1 cellular context compared by ENCODE assay signal in the genomic region with DNA sequence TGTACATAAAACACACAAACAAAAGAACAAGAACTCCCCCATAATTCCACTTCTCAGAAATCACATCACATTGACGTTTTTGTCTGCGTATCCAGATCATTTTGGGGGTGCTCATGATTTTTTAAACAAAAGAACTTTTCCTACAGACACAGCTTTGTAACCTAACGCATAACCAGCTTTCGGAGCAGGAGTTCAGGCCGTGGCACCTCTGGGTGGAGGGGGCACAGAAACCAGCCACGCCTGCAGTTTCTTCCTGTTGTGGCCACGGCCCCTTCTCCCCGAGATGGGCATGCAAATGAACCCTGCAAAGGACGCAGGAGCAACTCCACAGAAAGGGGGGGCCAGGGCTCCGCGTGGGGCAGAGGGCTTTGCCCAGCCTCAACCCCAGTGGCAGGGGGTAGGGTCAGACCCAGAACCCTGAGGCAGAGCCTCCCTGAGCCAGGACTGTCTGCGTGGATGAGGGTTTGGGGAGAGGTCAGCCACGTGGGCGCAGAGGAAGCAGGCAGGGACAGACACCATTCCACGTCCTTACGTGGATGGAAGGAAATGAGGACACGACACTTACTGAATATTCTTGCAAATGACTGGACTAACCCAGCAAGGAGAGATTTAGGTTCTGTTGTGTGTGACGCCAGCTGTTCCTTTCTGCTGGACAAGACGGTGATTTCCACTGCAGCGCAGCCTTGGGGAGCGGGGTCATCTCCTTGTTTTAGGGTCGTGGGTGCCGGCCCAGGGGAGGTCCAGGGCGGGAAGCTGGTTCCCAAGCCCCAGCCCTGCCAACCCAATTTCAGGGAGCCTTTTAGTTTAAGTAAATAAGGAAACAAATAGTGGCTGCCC.
TF ChIP-seq lines count a peak whose summit lies in the region.

No MANE protein-coding gene starts in this region.

TF ChIP-seq in GM12878, 131 proteins besides CTCF, POLR2A, EP300 and RAD21 (continued from another document and continues in another):
- TF ChIP-seq, protein P1, sequence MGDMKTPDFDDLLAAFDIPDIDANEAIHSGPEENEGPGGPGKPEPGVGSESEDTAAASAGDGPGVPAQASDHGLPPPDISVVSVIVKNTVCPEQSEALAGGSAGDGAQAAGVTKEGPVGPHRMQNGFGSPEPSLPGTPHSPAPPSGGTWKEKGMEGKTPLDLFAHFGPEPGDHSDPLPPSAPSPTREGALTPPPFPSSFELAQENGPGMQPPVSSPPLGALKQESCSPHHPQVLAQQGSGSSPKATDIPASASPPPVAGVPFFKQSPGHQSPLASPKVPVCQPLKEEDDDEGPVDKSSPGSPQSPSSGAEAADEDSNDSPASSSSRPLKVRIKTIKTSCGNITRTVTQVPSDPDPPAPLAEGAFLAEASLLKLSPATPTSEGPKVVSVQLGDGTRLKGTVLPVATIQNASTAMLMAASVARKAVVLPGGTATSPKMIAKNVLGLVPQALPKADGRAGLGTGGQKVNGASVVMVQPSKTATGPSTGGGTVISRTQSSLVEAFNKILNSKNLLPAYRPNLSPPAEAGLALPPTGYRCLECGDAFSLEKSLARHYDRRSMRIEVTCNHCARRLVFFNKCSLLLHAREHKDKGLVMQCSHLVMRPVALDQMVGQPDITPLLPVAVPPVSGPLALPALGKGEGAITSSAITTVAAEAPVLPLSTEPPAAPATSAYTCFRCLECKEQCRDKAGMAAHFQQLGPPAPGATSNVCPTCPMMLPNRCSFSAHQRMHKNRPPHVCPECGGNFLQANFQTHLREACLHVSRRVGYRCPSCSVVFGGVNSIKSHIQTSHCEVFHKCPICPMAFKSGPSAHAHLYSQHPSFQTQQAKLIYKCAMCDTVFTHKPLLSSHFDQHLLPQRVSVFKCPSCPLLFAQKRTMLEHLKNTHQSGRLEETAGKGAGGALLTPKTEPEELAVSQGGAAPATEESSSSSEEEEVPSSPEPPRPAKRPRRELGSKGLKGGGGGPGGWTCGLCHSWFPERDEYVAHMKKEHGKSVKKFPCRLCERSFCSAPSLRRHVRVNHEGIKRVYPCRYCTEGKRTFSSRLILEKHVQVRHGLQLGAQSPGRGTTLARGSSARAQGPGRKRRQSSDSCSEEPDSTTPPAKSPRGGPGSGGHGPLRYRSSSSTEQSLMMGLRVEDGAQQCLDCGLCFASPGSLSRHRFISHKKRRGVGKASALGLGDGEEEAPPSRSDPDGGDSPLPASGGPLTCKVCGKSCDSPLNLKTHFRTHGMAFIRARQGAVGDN (IDR thresholded peaks at IDR 0.05), result no peak
- TF ChIP-seq, protein P2, sequence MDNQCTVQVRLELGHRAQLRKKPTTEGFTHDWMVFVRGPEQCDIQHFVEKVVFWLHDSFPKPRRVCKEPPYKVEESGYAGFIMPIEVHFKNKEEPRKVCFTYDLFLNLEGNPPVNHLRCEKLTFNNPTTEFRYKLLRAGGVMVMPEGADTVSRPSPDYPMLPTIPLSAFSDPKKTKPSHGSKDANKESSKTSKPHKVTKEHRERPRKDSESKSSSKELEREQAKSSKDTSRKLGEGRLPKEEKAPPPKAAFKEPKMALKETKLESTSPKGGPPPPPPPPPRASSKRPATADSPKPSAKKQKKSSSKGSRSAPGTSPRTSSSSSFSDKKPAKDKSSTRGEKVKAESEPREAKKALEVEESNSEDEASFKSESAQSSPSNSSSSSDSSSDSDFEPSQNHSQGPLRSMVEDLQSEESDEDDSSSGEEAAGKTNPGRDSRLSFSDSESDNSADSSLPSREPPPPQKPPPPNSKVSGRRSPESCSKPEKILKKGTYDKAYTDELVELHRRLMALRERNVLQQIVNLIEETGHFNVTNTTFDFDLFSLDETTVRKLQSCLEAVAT (IDR thresholded peaks at IDR 0.05), result no peak
- TF ChIP-seq NFYA (IDR thresholded peaks at IDR 0.05; ENCODE audit: borderline replicate concordance, low read depth, low read length), result no peak
- TF ChIP-seq RELA (IDR thresholded peaks at IDR 0.05; ENCODE audit: borderline replicate concordance, partially characterized antibody), result no peak
- TF ChIP-seq POLR2AphosphoS5 (IDR thresholded peaks at IDR 0.05; ENCODE audit: low read length), result peak; percentile 51; the same call in 1 of the 2 replicates
- no peak; the same call in 1 of the 2 replicates for TF ChIP-seq CREM (IDR thresholded peaks at IDR 0.05; ENCODE audit: low read depth)
- no peak for TF ChIP-seq ATF7 (IDR thresholded peaks at IDR 0.05; ENCODE audit: low read depth)
- no peak for TF ChIP-seq CHD4 (IDR thresholded peaks at IDR 0.05)
- no peak for TF ChIP-seq YBX1 (IDR thresholded peaks at IDR 0.05)
- TF ChIP-seq TARDBP (IDR thresholded peaks at IDR 0.05; ENCODE audit: borderline replicate concordance), result no peak
- no peak for TF ChIP-seq HCFC1 (IDR thresholded peaks at IDR 0.05; ENCODE audit: low read length)
- TF ChIP-seq SMAD5 (IDR thresholded peaks at IDR 0.05; ENCODE audit: low read depth), result no peak
- TF ChIP-seq FOXM1 (IDR thresholded peaks at IDR 0.05; ENCODE audit: low read depth, low read length), result no peak
- TF ChIP-seq, protein P3, sequence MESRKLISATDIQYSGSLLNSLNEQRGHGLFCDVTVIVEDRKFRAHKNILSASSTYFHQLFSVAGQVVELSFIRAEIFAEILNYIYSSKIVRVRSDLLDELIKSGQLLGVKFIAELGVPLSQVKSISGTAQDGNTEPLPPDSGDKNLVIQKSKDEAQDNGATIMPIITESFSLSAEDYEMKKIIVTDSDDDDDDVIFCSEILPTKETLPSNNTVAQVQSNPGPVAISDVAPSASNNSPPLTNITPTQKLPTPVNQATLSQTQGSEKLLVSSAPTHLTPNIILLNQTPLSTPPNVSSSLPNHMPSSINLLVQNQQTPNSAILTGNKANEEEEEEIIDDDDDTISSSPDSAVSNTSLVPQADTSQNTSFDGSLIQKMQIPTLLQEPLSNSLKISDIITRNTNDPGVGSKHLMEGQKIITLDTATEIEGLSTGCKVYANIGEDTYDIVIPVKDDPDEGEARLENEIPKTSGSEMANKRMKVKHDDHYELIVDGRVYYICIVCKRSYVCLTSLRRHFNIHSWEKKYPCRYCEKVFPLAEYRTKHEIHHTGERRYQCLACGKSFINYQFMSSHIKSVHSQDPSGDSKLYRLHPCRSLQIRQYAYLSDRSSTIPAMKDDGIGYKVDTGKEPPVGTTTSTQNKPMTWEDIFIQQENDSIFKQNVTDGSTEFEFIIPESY (IDR thresholded peaks at IDR 0.05), result no peak
- TF ChIP-seq, protein P4, sequence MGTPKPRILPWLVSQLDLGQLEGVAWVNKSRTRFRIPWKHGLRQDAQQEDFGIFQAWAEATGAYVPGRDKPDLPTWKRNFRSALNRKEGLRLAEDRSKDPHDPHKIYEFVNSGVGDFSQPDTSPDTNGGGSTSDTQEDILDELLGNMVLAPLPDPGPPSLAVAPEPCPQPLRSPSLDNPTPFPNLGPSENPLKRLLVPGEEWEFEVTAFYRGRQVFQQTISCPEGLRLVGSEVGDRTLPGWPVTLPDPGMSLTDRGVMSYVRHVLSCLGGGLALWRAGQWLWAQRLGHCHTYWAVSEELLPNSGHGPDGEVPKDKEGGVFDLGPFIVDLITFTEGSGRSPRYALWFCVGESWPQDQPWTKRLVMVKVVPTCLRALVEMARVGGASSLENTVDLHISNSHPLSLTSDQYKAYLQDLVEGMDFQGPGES (IDR thresholded peaks at IDR 0.05), result no peak
- no peak for TF ChIP-seq SMAD1 (IDR thresholded peaks at IDR 0.05; ENCODE audit: low read depth, partially characterized antibody)
- no peak for TF ChIP-seq IKZF1 (conservative IDR thresholded peaks at IDR 0.05)
- TF ChIP-seq NR2C1 (IDR thresholded peaks at IDR 0.05), result no peak
- TF ChIP-seq NFIC (IDR thresholded peaks at IDR 0.05; ENCODE audit: low read depth, low read length), result no peak
- no peak for TF ChIP-seq BMI1 (IDR thresholded peaks at IDR 0.05; ENCODE audit: borderline replicate concordance)
- no peak for TF ChIP-seq BCL11A (IDR thresholded peaks at IDR 0.05; ENCODE audit: low read depth, low read length)
- TF ChIP-seq WRNIP1 (IDR thresholded peaks at IDR 0.05; ENCODE audit: borderline replicate concordance, low read depth, low read length), result no peak
- TF ChIP-seq, protein P5, sequence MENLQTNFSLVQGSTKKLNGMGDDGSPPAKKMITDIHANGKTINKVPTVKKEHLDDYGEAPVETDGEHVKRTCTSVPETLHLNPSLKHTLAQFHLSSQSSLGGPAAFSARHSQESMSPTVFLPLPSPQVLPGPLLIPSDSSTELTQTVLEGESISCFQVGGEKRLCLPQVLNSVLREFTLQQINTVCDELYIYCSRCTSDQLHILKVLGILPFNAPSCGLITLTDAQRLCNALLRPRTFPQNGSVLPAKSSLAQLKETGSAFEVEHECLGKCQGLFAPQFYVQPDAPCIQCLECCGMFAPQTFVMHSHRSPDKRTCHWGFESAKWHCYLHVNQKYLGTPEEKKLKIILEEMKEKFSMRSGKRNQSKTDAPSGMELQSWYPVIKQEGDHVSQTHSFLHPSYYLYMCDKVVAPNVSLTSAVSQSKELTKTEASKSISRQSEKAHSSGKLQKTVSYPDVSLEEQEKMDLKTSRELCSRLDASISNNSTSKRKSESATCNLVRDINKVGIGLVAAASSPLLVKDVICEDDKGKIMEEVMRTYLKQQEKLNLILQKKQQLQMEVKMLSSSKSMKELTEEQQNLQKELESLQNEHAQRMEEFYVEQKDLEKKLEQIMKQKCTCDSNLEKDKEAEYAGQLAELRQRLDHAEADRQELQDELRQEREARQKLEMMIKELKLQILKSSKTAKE (IDR thresholded peaks at IDR 0.05; ENCODE audit: low read depth, poor library complexity, severe bottlenecking), result no peak
- TF ChIP-seq BHLHE40 (IDR thresholded peaks at IDR 0.05; ENCODE audit: borderline replicate concordance in 1 of 2, low read depth in 2 of 2, low read length in 1 of 2), result no peak
- TF ChIP-seq RBBP5 (conservative IDR thresholded peaks at IDR 0.05), result no peak
- no peak for TF ChIP-seq SUZ12 (IDR thresholded peaks at IDR 0.05; ENCODE audit: unreplicated experiment)
- no peak for TF ChIP-seq CHD1 (IDR thresholded peaks at IDR 0.05; ENCODE audit: low read depth, low read length)
- no peak for TF ChIP-seq IRF4 (IDR thresholded peaks at IDR 0.05; ENCODE audit: low read depth, low read length)
- TF ChIP-seq MXI1 (IDR thresholded peaks at IDR 0.05; ENCODE audit: low read depth, low read length), result peak; percentile 52; the same call in 1 of the 2 replicates
- TF ChIP-seq TCF7 (IDR thresholded peaks at IDR 0.05; ENCODE audit: borderline replicate concordance), result no peak
- TF ChIP-seq, protein P6, sequence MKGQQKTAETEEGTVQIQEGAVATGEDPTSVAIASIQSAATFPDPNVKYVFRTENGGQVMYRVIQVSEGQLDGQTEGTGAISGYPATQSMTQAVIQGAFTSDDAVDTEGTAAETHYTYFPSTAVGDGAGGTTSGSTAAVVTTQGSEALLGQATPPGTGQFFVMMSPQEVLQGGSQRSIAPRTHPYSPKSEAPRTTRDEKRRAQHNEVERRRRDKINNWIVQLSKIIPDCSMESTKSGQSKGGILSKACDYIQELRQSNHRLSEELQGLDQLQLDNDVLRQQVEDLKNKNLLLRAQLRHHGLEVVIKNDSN (IDR thresholded peaks at IDR 0.05; ENCODE audit: borderline replicate concordance, extremely low read length, insufficient read depth, low read depth, low read length), result peak; percentile 23
- no peak for TF ChIP-seq NRF1 (conservative IDR thresholded peaks at IDR 0.05; ENCODE audit: low read depth, low read length)
- TF ChIP-seq, protein P7, sequence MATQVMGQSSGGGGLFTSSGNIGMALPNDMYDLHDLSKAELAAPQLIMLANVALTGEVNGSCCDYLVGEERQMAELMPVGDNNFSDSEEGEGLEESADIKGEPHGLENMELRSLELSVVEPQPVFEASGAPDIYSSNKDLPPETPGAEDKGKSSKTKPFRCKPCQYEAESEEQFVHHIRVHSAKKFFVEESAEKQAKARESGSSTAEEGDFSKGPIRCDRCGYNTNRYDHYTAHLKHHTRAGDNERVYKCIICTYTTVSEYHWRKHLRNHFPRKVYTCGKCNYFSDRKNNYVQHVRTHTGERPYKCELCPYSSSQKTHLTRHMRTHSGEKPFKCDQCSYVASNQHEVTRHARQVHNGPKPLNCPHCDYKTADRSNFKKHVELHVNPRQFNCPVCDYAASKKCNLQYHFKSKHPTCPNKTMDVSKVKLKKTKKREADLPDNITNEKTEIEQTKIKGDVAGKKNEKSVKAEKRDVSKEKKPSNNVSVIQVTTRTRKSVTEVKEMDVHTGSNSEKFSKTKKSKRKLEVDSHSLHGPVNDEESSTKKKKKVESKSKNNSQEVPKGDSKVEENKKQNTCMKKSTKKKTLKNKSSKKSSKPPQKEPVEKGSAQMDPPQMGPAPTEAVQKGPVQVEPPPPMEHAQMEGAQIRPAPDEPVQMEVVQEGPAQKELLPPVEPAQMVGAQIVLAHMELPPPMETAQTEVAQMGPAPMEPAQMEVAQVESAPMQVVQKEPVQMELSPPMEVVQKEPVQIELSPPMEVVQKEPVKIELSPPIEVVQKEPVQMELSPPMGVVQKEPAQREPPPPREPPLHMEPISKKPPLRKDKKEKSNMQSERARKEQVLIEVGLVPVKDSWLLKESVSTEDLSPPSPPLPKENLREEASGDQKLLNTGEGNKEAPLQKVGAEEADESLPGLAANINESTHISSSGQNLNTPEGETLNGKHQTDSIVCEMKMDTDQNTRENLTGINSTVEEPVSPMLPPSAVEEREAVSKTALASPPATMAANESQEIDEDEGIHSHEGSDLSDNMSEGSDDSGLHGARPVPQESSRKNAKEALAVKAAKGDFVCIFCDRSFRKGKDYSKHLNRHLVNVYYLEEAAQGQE (IDR thresholded peaks at IDR 0.05; ENCODE audit: low read depth, low read length), result no peak
- peak; percentile 88; the same call in 2 of the 3 replicates for TF ChIP-seq POU2F2 (IDR thresholded peaks at IDR 0.05; ENCODE audit: borderline replicate concordance, low read depth, low read length)
- TF ChIP-seq KAT2A (conservative IDR thresholded peaks at IDR 0.05; ENCODE audit: control insufficient read depth, low read depth, low read length), result no peak
- no peak for TF ChIP-seq SRF (IDR thresholded peaks at IDR 0.05; ENCODE audit: low read depth in 2 of 2, low read length in 2 of 2)
- no peak for TF ChIP-seq NR2F1 (conservative IDR thresholded peaks at IDR 0.05)
- TF ChIP-seq YY1 (IDR thresholded peaks at IDR 0.05; ENCODE audit: low read depth, low read length), result no peak
- no peak for TF ChIP-seq JUNB (IDR thresholded peaks at IDR 0.05)
- TF ChIP-seq, protein P8, sequence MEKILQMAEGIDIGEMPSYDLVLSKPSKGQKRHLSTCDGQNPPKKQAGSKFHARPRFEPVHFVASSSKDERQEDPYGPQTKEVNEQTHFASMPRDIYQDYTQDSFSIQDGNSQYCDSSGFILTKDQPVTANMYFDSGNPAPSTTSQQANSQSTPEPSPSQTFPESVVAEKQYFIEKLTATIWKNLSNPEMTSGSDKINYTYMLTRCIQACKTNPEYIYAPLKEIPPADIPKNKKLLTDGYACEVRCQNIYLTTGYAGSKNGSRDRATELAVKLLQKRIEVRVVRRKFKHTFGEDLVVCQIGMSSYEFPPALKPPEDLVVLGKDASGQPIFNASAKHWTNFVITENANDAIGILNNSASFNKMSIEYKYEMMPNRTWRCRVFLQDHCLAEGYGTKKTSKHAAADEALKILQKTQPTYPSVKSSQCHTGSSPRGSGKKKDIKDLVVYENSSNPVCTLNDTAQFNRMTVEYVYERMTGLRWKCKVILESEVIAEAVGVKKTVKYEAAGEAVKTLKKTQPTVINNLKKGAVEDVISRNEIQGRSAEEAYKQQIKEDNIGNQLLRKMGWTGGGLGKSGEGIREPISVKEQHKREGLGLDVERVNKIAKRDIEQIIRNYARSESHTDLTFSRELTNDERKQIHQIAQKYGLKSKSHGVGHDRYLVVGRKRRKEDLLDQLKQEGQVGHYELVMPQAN (conservative IDR thresholded peaks at IDR 0.05), result no peak
- no peak for TF ChIP-seq BACH1 (IDR thresholded peaks at IDR 0.05; ENCODE audit: borderline replicate concordance)
- no peak for TF ChIP-seq ZSCAN29 (IDR thresholded peaks at IDR 0.05)
- TF ChIP-seq EED (IDR thresholded peaks at IDR 0.05; ENCODE audit: low read depth), result no peak
- no peak for TF ChIP-seq FOXK2 (IDR thresholded peaks at IDR 0.05)
- TF ChIP-seq ASH2L (IDR thresholded peaks at IDR 0.05; ENCODE audit: borderline replicate concordance, low read depth), result peak; percentile 0; the same call in 1 of the 2 replicates
